ENCODE assay signal across 1 cellular context in the genomic region with DNA sequence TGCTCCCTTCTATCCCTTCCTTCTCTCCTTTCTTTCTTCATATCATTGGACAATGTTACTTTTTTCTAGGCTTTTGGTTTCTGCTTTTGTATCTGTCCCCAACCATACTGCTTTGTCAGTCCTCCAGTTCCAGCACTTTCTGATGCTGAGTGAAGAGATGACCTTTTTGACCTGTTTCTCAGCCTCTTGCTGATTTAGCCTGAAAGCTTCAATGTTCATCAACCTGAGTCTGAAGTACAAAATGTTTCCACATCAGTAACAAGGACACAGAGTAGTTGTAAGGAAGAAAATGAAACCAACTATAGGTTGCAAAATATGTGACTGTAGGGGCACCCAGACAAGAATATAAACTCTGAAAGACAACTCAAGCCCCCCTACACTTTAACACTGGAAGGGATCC.
A peak's percentile ranks its signal among the peaks of the same experiment; 100 is the strongest.
TF ChIP-seq lines count a peak whose summit lies in the region.

No MANE protein-coding gene starts in this region.

TF ChIP-seq in liver, 16 proteins besides CTCF, POLR2A, EP300 and RAD21 (continued from another document):
- TF ChIP-seq, protein P1, sequence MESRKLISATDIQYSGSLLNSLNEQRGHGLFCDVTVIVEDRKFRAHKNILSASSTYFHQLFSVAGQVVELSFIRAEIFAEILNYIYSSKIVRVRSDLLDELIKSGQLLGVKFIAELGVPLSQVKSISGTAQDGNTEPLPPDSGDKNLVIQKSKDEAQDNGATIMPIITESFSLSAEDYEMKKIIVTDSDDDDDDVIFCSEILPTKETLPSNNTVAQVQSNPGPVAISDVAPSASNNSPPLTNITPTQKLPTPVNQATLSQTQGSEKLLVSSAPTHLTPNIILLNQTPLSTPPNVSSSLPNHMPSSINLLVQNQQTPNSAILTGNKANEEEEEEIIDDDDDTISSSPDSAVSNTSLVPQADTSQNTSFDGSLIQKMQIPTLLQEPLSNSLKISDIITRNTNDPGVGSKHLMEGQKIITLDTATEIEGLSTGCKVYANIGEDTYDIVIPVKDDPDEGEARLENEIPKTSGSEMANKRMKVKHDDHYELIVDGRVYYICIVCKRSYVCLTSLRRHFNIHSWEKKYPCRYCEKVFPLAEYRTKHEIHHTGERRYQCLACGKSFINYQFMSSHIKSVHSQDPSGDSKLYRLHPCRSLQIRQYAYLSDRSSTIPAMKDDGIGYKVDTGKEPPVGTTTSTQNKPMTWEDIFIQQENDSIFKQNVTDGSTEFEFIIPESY (IDR thresholded peaks at IDR 0.05), result peak; percentile 86
- TF ChIP-seq RXRA (IDR thresholded peaks at IDR 0.05) (peak; percentile 85 to 89), GABPA (IDR thresholded peaks at IDR 0.05 in 1 of 2, conservative IDR thresholded peaks at IDR 0.05 in 1 of 2) (peak in 1 of 2 donors; percentile 51), ATF3 (IDR thresholded peaks at IDR 0.05) (peak; percentile 79), JUND (IDR thresholded peaks at IDR 0.05) (peak; percentile 73 to 74), YY1 (IDR thresholded peaks at IDR 0.05) (peak; percentile 85), FOXA1 (IDR thresholded peaks at IDR 0.05) (peak; percentile 76)
